Comparison of ENCODE assay signal across 8 cellular contexts in the genomic region with DNA sequence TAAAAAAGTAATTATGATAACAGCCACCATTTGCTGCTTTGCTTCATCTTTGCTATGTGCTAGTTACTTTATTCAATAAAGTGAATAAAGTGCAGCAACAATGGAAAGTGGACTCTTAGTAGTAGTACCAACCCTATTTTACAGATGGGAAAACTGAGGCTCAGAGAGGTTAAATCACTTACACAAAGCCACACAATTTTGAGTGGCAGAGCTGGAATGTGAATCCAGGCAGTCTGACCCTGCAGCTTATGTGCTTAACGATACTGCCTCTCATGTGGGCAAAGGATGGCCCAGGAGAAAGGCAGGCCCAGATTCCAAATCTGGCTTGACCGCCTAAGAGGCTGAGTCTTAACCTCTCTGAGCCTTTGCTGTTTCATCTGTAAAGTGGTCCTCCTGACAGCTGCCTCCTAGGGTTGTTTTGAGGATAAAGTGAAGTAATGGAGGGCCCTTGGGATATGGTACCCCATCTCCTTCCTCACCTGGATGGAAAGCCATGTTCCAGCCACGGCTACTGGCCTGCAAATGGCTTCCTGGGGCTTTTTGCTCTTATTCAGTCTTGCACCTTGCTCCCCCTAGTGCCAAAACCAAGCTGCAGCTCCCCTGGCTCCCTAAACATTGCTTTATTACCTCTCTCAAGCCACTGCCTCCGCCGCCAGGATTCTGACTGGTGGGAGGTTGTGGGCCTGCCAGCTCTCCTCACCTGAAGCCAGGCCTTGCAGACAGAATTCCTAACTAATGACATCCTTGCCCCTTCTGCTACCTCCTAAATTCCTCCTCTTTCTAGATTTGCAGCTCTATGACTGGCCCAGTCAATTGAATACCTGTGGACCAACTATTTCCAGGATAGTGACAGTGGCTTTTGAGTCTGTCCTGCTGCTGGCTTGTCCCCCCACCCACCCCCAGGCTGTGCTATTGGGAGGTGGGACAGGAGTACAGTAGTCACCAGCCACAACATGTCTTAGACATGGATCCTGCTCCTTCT.
DNase-seq lines count a peak whose midpoint lies in the region; ATAC-seq and TF ChIP-seq lines count a peak whose summit lies in the region.

No MANE protein-coding gene starts in this region.

- ATAC-seq in central memory CD8-positive, alpha-beta T cell (replicated peaks; ENCODE audit: extremely low read depth, poor library complexity, severe bottlenecking), result no peak
- ATAC-seq in HG02884 (IDR thresholded peaks at IDR 0.05; ENCODE audit: unreplicated experiment), result no peak

- H3K56ac ChIP-seq in mesendoderm (ENCODE audit: low read length), result no peak overlapping the region

- in situ Hi-C loops in ACHN (cut with HindIII; ENCODE audit: low pct_ligation_motif_present, low pct_unique_long_range_greater_than_20kb, low sequenced_read_pairs), result no loop called here
- in situ Hi-C loops in GM13977 (cut with MboI; ENCODE audit: low pct_unique_long_range_greater_than_20kb, low sequenced_read_pairs, unreplicated experiment), result loop anchor here (25.0 kb wide), 1 partner anchor 265 kb away; no protein-coding TSS in a partner anchor

- H2BK120ac ChIP-seq in mesendoderm (ENCODE audit: low read depth, low read length), result no peak overlapping the region

- no peak overlapping the region for H3K4me3 Mint-ChIP-seq in central memory CD8-positive, alpha-beta T cell

- WGBS in mesendoderm (ENCODE audit: extremely low coverage, insufficient coverage, low lambda C conversion rate), result no CpG with 5 or more reads among the region's 5 CpGs

- DNase-seq in ACHN (peak; percentile 86), GM13977 (ENCODE audit: low spot score) (peak; percentile 45), NCI-H2171 treated with DMSO at 0.1 percent for 48 hours (lab: John Stamatoyannopoulos, UW) (peak; percentile 44), mesendoderm (peak; percentile 97)
- peak; percentile 56 for DNase-seq in activated CD4-positive, CD25-positive, alpha-beta regulatory T cell treated with anti-CD3 and anti-CD28 coated beads, Interleukin-2, amount 50 U/mL, for 72 hours
- DNase-seq in central memory CD8-positive, alpha-beta T cell (ENCODE audit: low spot score in 2 of 2), result peak; percentile 19 to 20
- peak; percentile 31 to 66 (median 44) for DNase-seq in stimulated activated naive CD4-positive, alpha-beta T cell (lab: John Stamatoyannopoulos, UW)

- no peaks in the 10 kb centered on the region for H3K79me2 ChIP-seq in mesendoderm (ENCODE audit: control insufficient read depth, insufficient read depth, low read length)

- no peak overlapping the region for H3K27ac Mint-ChIP-seq in central memory CD8-positive, alpha-beta T cell (ENCODE audit: low read depth)

- no peaks in the 10 kb centered on the region for H3K9me3 Mint-ChIP-seq in central memory CD8-positive, alpha-beta T cell

- peaks cover 6% of the 10 kb centered on the region for H3K4me1 Mint-ChIP-seq in central memory CD8-positive, alpha-beta T cell

- H3K36me3 Mint-ChIP-seq in central memory CD8-positive, alpha-beta T cell (ENCODE audit: insufficient read depth), result no peaks in the 10 kb centered on the region

- H3K27ac ChIP-seq in mesendoderm (ENCODE audit: low read depth, low read length), result no peak overlapping the region

- no peak overlapping the region for H3K9ac ChIP-seq in mesendoderm (ENCODE audit: low read length)

- H4K8ac ChIP-seq in mesendoderm (ENCODE audit: low read depth, low read length), result no peak overlapping the region

- no peaks in the 10 kb centered on the region for H3K36me3 ChIP-seq in mesendoderm (ENCODE audit: control insufficient read depth, insufficient read depth, low read length)

- no peak overlapping the region for H3K18ac ChIP-seq in mesendoderm (ENCODE audit: low read length)

- no peak overlapping the region for H3K4ac ChIP-seq in mesendoderm (ENCODE audit: low read depth, low read length)

- H3K23ac ChIP-seq in mesendoderm (ENCODE audit: low read length), result no peak overlapping the region

- no peak overlapping the region for H4K5ac ChIP-seq in mesendoderm (ENCODE audit: low read length)

- no peaks in the 10 kb centered on the region for H3K27me3 ChIP-seq in mesendoderm (ENCODE audit: insufficient read depth, low read length, poor library complexity)

- no peak overlapping the region for H3K4me3 ChIP-seq in mesendoderm (ENCODE audit: low read length)

- peaks cover 3% of the 10 kb centered on the region for H3K4me1 ChIP-seq in mesendoderm (ENCODE audit: control insufficient read depth, low read depth, low read length)

- H2BK15ac ChIP-seq in mesendoderm (replicated peaks; ENCODE audit: low read depth), result no peak overlapping the region

- no peak overlapping the region for H2AK5ac ChIP-seq in mesendoderm (ENCODE audit: low read length)

- H3K27me3 Mint-ChIP-seq in central memory CD8-positive, alpha-beta T cell, result no peaks in the 10 kb centered on the region

- no peaks in the 10 kb centered on the region for H3K79me1 ChIP-seq in mesendoderm (ENCODE audit: low read length)

- H2BK5ac ChIP-seq in mesendoderm (ENCODE audit: low read length), result no peak overlapping the region

- H3K4me2 ChIP-seq in mesendoderm (ENCODE audit: low read length), result no peak overlapping the region

- TF ChIP-seq CTCF in GM13977 (IDR thresholded peaks at IDR 0.05; ENCODE audit: extremely low read depth, insufficient read depth, missing control alignments), result peak; percentile 61

Comparison
In these comparisons a context has a peak if more than half of its experiments do, and no peak if none do; other contexts are left out.
1. DNase-seq: peak in every context shown above with its lines; median percentile 97 in mesendoderm; 86 in ACHN; 56 in activated CD4-positive, CD25-positive, alpha-beta regulatory T cell treated with anti-CD3 and anti-CD28 coated beads, Interleukin-2, amount 50 U/mL, for 72 hours; 45 in GM13977; 44 in stimulated activated naive CD4-positive, alpha-beta T cell; 44 in NCI-H2171 treated with DMSO at 0.1 percent for 48 hours; 20 in central memory CD8-positive, alpha-beta T cell.